Comparison of ENCODE assay signal across 1 cellular context in genomic region chr3:11757441-11757875, GRCh38.
TF ChIP-seq lines count a peak whose summit lies in the region.

No MANE protein-coding gene starts in this region.

TF ChIP-seq in K562, 482 proteins besides CTCF, POLR2A, EP300 and RAD21 (continued from another document):
- no peak for TF ChIP-seq ATF1 (CRISPR knock-in tag; IDR thresholded peaks at IDR 0.05)
- TF ChIP-seq ATF1 (tag; IDR thresholded peaks at IDR 0.05): peak; percentile 80
- no peak for TF ChIP-seq MLX (CRISPR knock-in tag; conservative IDR thresholded peaks at IDR 0.05)
- TF ChIP-seq PYGO2 (tag; IDR thresholded peaks at IDR 0.05): no peak
- TF ChIP-seq REST (CRISPR knock-in tag; IDR thresholded peaks at IDR 0.05; ENCODE audit: low read depth): no peak
- peak; percentile 79 for TF ChIP-seq ATF7 (IDR thresholded peaks at IDR 0.05)
- peak; percentile 70 for TF ChIP-seq CREB1 (IDR thresholded peaks at IDR 0.05)
- TF ChIP-seq CREB1 (CRISPR knock-in tag; IDR thresholded peaks at IDR 0.05): peak; percentile 37; the same call in 1 of the 2 replicates
- TF ChIP-seq CEBPG (CRISPR knock-in tag; IDR thresholded peaks at IDR 0.05): peak; percentile 79
- peak; percentile 98 to 99 for TF ChIP-seq CEBPG (tag; conservative IDR thresholded peaks at IDR 0.05 in 1 of 2, IDR thresholded peaks at IDR 0.05 in 1 of 2)
- TF ChIP-seq BHLHE40 (IDR thresholded peaks at IDR 0.05; ENCODE audit: low read length): 0 out of 2 replicates have a peak, but pooled peaks have one; percentile 5
- TF ChIP-seq ATF3 (IDR thresholded peaks at IDR 0.05): peak; percentile 79
- 0 out of 2 replicates have a peak, but pooled peaks have one; percentile 29 for TF ChIP-seq ATF3 (CRISPR knock-in tag; conservative IDR thresholded peaks at IDR 0.05)
- peak; percentile 82 for TF ChIP-seq FOSL1 (tag; conservative IDR thresholded peaks at IDR 0.05)
- TF ChIP-seq ATF2 (CRISPR knock-in tag; IDR thresholded peaks at IDR 0.05): 0 out of 2 replicates have a peak, but pooled peaks have one; percentile 39
- no peak for TF ChIP-seq ARID3B (CRISPR knock-in tag; IDR thresholded peaks at IDR 0.05; ENCODE audit: borderline replicate concordance)
- TF ChIP-seq GABPA (tag; conservative IDR thresholded peaks at IDR 0.05; ENCODE audit: low read depth): peak; percentile 36
- TF ChIP-seq HEY1 (CRISPR knock-in tag; IDR thresholded peaks at IDR 0.05; ENCODE audit: borderline replicate concordance): no peak
- no peak for TF ChIP-seq PATZ1 (CRISPR knock-in tag; IDR thresholded peaks at IDR 0.05; ENCODE audit: borderline replicate concordance)
- peak; percentile 97 for TF ChIP-seq CEBPB (tag; IDR thresholded peaks at IDR 0.05)
- no peak for TF ChIP-seq NR3C1 (CRISPR knock-in tag; IDR thresholded peaks at IDR 0.05)
- TF ChIP-seq AFF1 (IDR thresholded peaks at IDR 0.05; ENCODE audit: low read depth in 1 of 2, partially characterized antibody in 2 of 2): no peak
- no peak for TF ChIP-seq TCF7 (IDR thresholded peaks at IDR 0.05; ENCODE audit: borderline replicate concordance)
- TF ChIP-seq KLF16 (IDR thresholded peaks at IDR 0.05): no peak
- peak; percentile 68; the same call in 1 of the 2 replicates for TF ChIP-seq JUND (IDR thresholded peaks at IDR 0.05; ENCODE audit: borderline replicate concordance, low read depth, low read length)
- TF ChIP-seq JUND (tag; IDR thresholded peaks at IDR 0.05; ENCODE audit: borderline replicate concordance, low read depth, low read length): peak; percentile 63; the same call in 1 of the 3 replicates
